In genomic region chr17:68512247-68512966, GRCh38 we compare ENCODE assay signal across 8 cellular contexts. TPM values are rescaled to one million over a fixed set of nuclear protein-coding genes. Genes with fewer than 3 reads are reported as not detected.
DNase-seq lines count a peak whose midpoint lies in the region; ATAC-seq, FAIRE-seq and TF ChIP-seq lines count a peak whose summit lies in the region.

Gene PRKAR1A (plus strand): TSS chr17:68512430. CDS start chr17:68515400, 2,970 bp downstream.

- H3K4me3 Mint-ChIP-seq in activated B cell treated with CpG ODN at 0.5 μM for 24 hours, result peak within 1 kb of the TSS; percentile 100

- intact Hi-C loops in activated B cell treated with CpG ODN at 0.5 μM for 24 hours (cut with micrococcal nuclease), result loop anchor here (1.0 to 10.0 kb wide), 9 partner anchors 22 to 1268 kb away; partner anchors contain the start of genes ABCA5, AMZ2, HELZ and KPNA2

- peaks cover 39% of the 10 kb centered on the region for H3K4me1 Mint-ChIP-seq in activated B cell treated with CpG ODN at 0.5 μM for 24 hours

- peak within 1 kb of the TSS; percentile 95 for H3K27ac ChIP-seq in small intestine (ENCODE audit: low read depth in 1 of 2, low read length in 1 of 2)

- no peak for TF ChIP-seq CTCF in AG09309 (IDR thresholded peaks at IDR 0.05; ENCODE audit: control insufficient read depth, insufficient read depth, low read depth, low read length, missing control alignments)
- no peak for TF ChIP-seq CTCF in activated B cell treated with CpG ODN at 0.5 μM for 24 hours (IDR thresholded peaks at IDR 0.05)
- no peak for TF ChIP-seq CTCF in cardiac fibroblast (IDR thresholded peaks at IDR 0.05; ENCODE audit: low read depth, low read length)

- DNase-seq in AG09309 (ENCODE audit: low read depth) (peak; percentile 77), NCI-H345 (lab: John Stamatoyannopoulos, UW) (peak; percentile 96), activated B cell treated with CpG ODN at 0.5 μM for 24 hours (peak; percentile 92), cardiac fibroblast (ENCODE audit: low read depth in 2 of 2) (peak; percentile 95 to 97), iPS-NIHi7 (ENCODE audit: extremely low spot score) (peak; percentile 93), small intestine (peak; percentile 95)

- H3K4me3 ChIP-seq in AG09309 (ENCODE audit: control insufficient read depth, low read depth, low read length) (peak within 1 kb of the TSS; percentile 57), cardiac fibroblast (replicated peaks in 1 of 2; ENCODE audit: low read depth in 2 of 2, low read length in 2 of 2) (peak within 1 kb of the TSS; percentile 80 to 82), small intestine (ENCODE audit: low read depth in 1 of 2, low read length in 2 of 2) (peak within 1 kb of the TSS; percentile 81 to 89)

- CTCF ChIA-PET in activated B cell treated with CpG ODN at 0.5 μM for 24 hours (lab: Charles Lee), result interaction anchor here (1.0 to 1.7 kb wide), 3 partner anchors 14 to 44 kb away, joined by 4 to 7 read pairs (median 4); no protein-coding TSS in a partner anchor

- H3K9me3 ChIP-seq in small intestine (ENCODE audit: control insufficient read depth, low read depth), result no peaks in the 10 kb centered on the region

- no peaks in the 10 kb centered on the region for H3K9me3 Mint-ChIP-seq in activated B cell treated with CpG ODN at 0.5 μM for 24 hours

- POLR2A ChIA-PET in activated B cell treated with CpG ODN at 0.5 μM for 24 hours (lab: Charles Lee), result interaction anchor here (0.6 to 3.2 kb wide), 14 partner anchors 13 to 795 kb away, joined by 3 to 102 read pairs (median 6); partner anchors contain the start of genes BPTF, NOL11, SLC16A6 and WIPI1

- H3K27me3 ChIP-seq in small intestine (ENCODE audit: control insufficient read depth in 2 of 2, insufficient read depth in 2 of 2, low read length in 2 of 2), result no peaks in the 10 kb centered on the region

- 1% methylated on average over 50 to 81 of the region's 81 CpGs for WGBS in small intestine, 3 donors

- no peak for FAIRE-seq in small intestine (lab: Jason Lieb, UNC)

- H3K27me3 Mint-ChIP-seq in activated B cell treated with CpG ODN at 0.5 μM for 24 hours, result no peaks in the 10 kb centered on the region

- peaks cover 0 to 2% of the 10 kb centered on the region in 2 donors for H3K36me3 ChIP-seq in small intestine (ENCODE audit: control insufficient read depth in 2 of 2, insufficient read depth in 2 of 2, low read length in 2 of 2)

- peak within 1 kb of the TSS; percentile 100 for H3K27ac Mint-ChIP-seq in activated B cell treated with CpG ODN at 0.5 μM for 24 hours

- H3K36me3 Mint-ChIP-seq in activated B cell treated with CpG ODN at 0.5 μM for 24 hours (ENCODE audit: low read depth), result peaks cover 40% of the 10 kb centered on the region

- peaks cover 0 to 2% of the 10 kb centered on the region in 2 donors for H3K4me1 ChIP-seq in small intestine (ENCODE audit: control insufficient read depth in 2 of 2, insufficient read depth in 1 of 2, low read depth in 1 of 2, low read length in 1 of 2)

- ATAC-seq in GM19025 (IDR thresholded peaks at IDR 0.05; ENCODE audit: low read depth, unreplicated experiment), result peak; percentile 87
- peak; percentile 91 for ATAC-seq in HG03280 (IDR thresholded peaks at IDR 0.05; ENCODE audit: unreplicated experiment)
- peak; percentile 77 for ATAC-seq in activated B cell treated with CpG ODN at 0.5 μM for 24 hours (ENCODE audit: low read depth)

RNA-seq across cellular contexts. Expression of gene PRKAR1A, which starts in this region (rescaled TPM):
- 272 and 279 TPM in 2 replicates for total RNA-seq in activated B cell treated with CpG ODN at 0.5 μM for 24 hours
- 10 to 100 TPM; 22.4 to 61.6 (median 32.7) TPM for polyA plus RNA-seq in small intestine

Comparison
In these comparisons a context has a peak if more than half of its experiments do, and no peak if none do; other contexts are left out.
1. Peak in every context shown above with its lines: DNase-seq, ATAC-seq, H3K4me3 ChIP-seq and H3K27ac ChIP-seq.